Comparison of ENCODE assay signal across 15 cellular contexts in genomic region chr18:2716394-2717326, GRCh38.
DNase-seq lines count a peak whose midpoint lies in the region; ATAC-seq, FAIRE-seq and TF ChIP-seq lines count a peak whose summit lies in the region.
"Had no signal": no experiment of that assay in that cellular context is flagged by ENCODE, and none has a peak within 500 bp of the region (broad histone marks: within the 10 kb centered on the region; RNA-seq: fewer than 3 reads in every experiment).

No MANE protein-coding gene starts in this region.

- H3K9me3 ChIP-seq in HCT116 (ENCODE audit: control insufficient read depth in 1 of 2, insufficient read depth in 1 of 2, low read depth in 1 of 2, low read length in 2 of 2) (no peaks in the 10 kb centered on the region), heart right ventricle (no peaks in the 10 kb centered on the region)
- H3K9me3 ChIP-seq: thoracic aorta had no signal

- POLR2A ChIA-PET in HCT116 (lab: Charles Lee): no interaction called here

- peaks cover 11 to 21% of the 10 kb centered on the region in 2 experiments; a peak in 3 of 4 replicates for H3K36me3 ChIP-seq in HCT116 (ENCODE audit: control insufficient read depth in 1 of 2, insufficient read depth in 2 of 2, low read length in 2 of 2)
- peaks cover 0 to 99% (median 20%) of the 10 kb centered on the region in 9 donors for H3K36me3 ChIP-seq in heart right ventricle

- peaks cover 77% of the 10 kb centered on the region for H3K79me2 ChIP-seq in HCT116 (ENCODE audit: insufficient read depth, low read length)

- no peak for TF ChIP-seq CTCF in HCT116 (IDR thresholded peaks at IDR 0.05 in 2 of 3, conservative IDR thresholded peaks at IDR 0.05 in 1 of 3; ENCODE audit: borderline replicate concordance in 1 of 3, insufficient read depth in 1 of 3, low read depth in 2 of 3, low read length in 2 of 3)
- no peak for TF ChIP-seq CTCF in heart right ventricle (IDR thresholded peaks at IDR 0.05)

- H3K9me2 ChIP-seq in HCT116 (ENCODE audit: insufficient read depth): no peaks in the 10 kb centered on the region

- H2AFZ ChIP-seq in HCT116 (ENCODE audit: low read depth, low read length, poor library complexity, severe bottlenecking): no peak overlapping the region

- H3K9me3 Mint-ChIP-seq in activated naive CD4-positive, alpha-beta T cell treated with anti-CD3 and anti-CD28 coated beads, Interleukin-2, amount 50 U/mL, for 72 hours: no peaks in the 10 kb centered on the region

- CTCF ChIA-PET in HCT116 (lab: Charles Lee): no interaction called here

- intact Hi-C loops in HCT116 (cut with micrococcal nuclease) (no loop called here), heart right ventricle (cut with DNase I) (no loop called here), sciatic nerve (cut with DNase I) (no loop called here)

- ATAC-seq in HCT116 (peak; percentile 20; the same call in 1 of the 2 replicates), heart right ventricle (peak; percentile 84 to 95 (median 90)), sciatic nerve (peak; percentile 26), GM19395 (IDR thresholded peaks at IDR 0.05; ENCODE audit: unreplicated experiment) (no peak)
- peak in 1 of 2 donors; percentile 33 for ATAC-seq in activated naive CD4-positive, alpha-beta T cell treated with anti-CD3 and anti-CD28 coated beads, Interleukin-2, amount 50 U/mL, for 72 hours
- ATAC-seq: foreskin keratinocyte, K562 had no signal

- WGBS in heart right ventricle, 2 donors: 55 to 66% methylated on average over 6 of the region's 6 CpGs

- FAIRE-seq in GM12892 (lab: Jason Lieb, UNC): no peak
- FAIRE-seq: islet of Langerhans, K562 had no signal

- H3K4me3 ChIP-seq in HCT116 (replicated peaks in 1 of 2; ENCODE audit: low read depth in 1 of 2, low read length in 2 of 2) (no peak overlapping the region), heart right ventricle (no peak overlapping the region)
- H3K4me3 ChIP-seq: K562, thoracic aorta had no signal

- TF ChIP-seq RAD21 in HCT116 (IDR thresholded peaks at IDR 0.05; ENCODE audit: low read depth): no peak

- DNase-seq in HCT116 (ENCODE audit: low read depth, low spot score) (no peak), heart right ventricle (peak; percentile 33), sciatic nerve (ENCODE audit: low spot score) (no peak), GM12892 (ENCODE audit: insufficient read length) (no peak), GM03348 (ENCODE audit: low spot score) (no peak)
- no peak for DNase-seq in activated naive CD4-positive, alpha-beta T cell treated with anti-CD3 and anti-CD28 coated beads, Interleukin-2, amount 50 U/mL, for 72 hours (ENCODE audit: low spot score in 2 of 2)
- DNase-seq: COR-L47, foreskin keratinocyte, NCI-H1694 treated with DMSO at 0.1 percent for 48 hours, NCI-H524 treated with DMSO at 0.1 percent for 48 hours, T1000 had no signal

- H3K36me3 Mint-ChIP-seq in activated naive CD4-positive, alpha-beta T cell treated with anti-CD3 and anti-CD28 coated beads, Interleukin-2, amount 50 U/mL, for 72 hours: peaks cover 32 to 70% of the 10 kb centered on the region in 2 donors

- RAD21 ChIA-PET in HCT116 (lab: Charles Lee; ENCODE audit: low non-redundant PET in 1 of 2, low total read pairs in 2 of 2, uncharacterized antibody in 2 of 2, unreplicated experiment in 2 of 2): no interaction called here

- BruUV-seq in HCT116 (replicated peaks; lab: Mats Ljungman, UMichigan): no TSS peak

- H3K9ac ChIP-seq in HCT116 (ENCODE audit: low read length): no peak overlapping the region

- H3K27me3 ChIP-seq in HCT116 (ENCODE audit: insufficient read depth, low read length) (no peaks in the 10 kb centered on the region), heart right ventricle (no peaks in the 10 kb centered on the region)
- H3K27me3 ChIP-seq: foreskin keratinocyte had no signal

- peak overlapping the region; percentile 22 to 83 for H3K27ac Mint-ChIP-seq in activated naive CD4-positive, alpha-beta T cell treated with anti-CD3 and anti-CD28 coated beads, Interleukin-2, amount 50 U/mL, for 72 hours

- TF ChIP-seq POLR2A in HCT116 (IDR thresholded peaks at IDR 0.05; ENCODE audit: borderline replicate concordance, extremely low read depth, insufficient read depth, insufficient read length) (no peak), GM12892 (IDR thresholded peaks at IDR 0.05; ENCODE audit: low read depth, low read length) (no peak)

- no peak overlapping the region for H3K27ac ChIP-seq in HCT116 (ENCODE audit: low read depth, low read length)
- H3K27ac ChIP-seq in heart right ventricle: peak overlapping the region in 9 of 10 donors; percentile 13 to 66 (median 42)
- H3K27ac ChIP-seq: foreskin keratinocyte, thoracic aorta had no signal

- H4K20me1 ChIP-seq in HCT116 (ENCODE audit: insufficient read depth): 0 out of 2 replicates have a peak, but pooled peaks cover 6% of the 10 kb centered on the region

- no peak overlapping the region for H3K4me2 ChIP-seq in HCT116 (ENCODE audit: low read length)

- H3K4me1 ChIP-seq in HCT116 (ENCODE audit: control insufficient read depth in 1 of 2, insufficient read depth in 2 of 2, low read length in 2 of 2) (no peaks in the 10 kb centered on the region), heart right ventricle (peaks cover 0 to 23% (median 16%) of the 10 kb centered on the region in 9 donors)
- H3K4me1 ChIP-seq: foreskin keratinocyte had no signal

TF ChIP-seq in HCT116, 20 proteins besides CTCF, POLR2A, EP300 and RAD21:
- TF ChIP-seq TCF7L2 (IDR thresholded peaks at IDR 0.05; ENCODE audit: borderline replicate concordance, extremely low read depth, insufficient read depth, insufficient read length) (no peak), CBX3 (IDR thresholded peaks at IDR 0.05; ENCODE audit: low read depth) (no peak), YY1 (IDR thresholded peaks at IDR 0.05; ENCODE audit: extremely low read depth, insufficient replicate concordance, low read depth, low read length) (no peak), EZH2phosphoT487 (IDR thresholded peaks at IDR 0.05; ENCODE audit: borderline replicate concordance) (no peak), REST (IDR thresholded peaks at IDR 0.05; ENCODE audit: low read depth) (no peak), ZBTB33 (IDR thresholded peaks at IDR 0.05; ENCODE audit: extremely low read depth, insufficient replicate concordance, low read length) (no peak), CEBPB (IDR thresholded peaks at IDR 0.05; ENCODE audit: low read depth) (no peak), EGR1 (IDR thresholded peaks at IDR 0.05; ENCODE audit: low read depth) (no peak), EZH2 (IDR thresholded peaks at IDR 0.05) (no peak), SP1 (IDR thresholded peaks at IDR 0.05; ENCODE audit: low read depth) (no peak), MAX (IDR thresholded peaks at IDR 0.05) (no peak)

Comparison
In these comparisons a context has a peak if more than half of its experiments do, and no peak if none do; other contexts are left out.
1. DNase-seq: peak in heart right ventricle (2 of 2); none in HCT116 (single experiment), activated naive CD4-positive, alpha-beta T cell treated with anti-CD3 and anti-CD28 coated beads, Interleukin-2, amount 50 U/mL, for 72 hours (0 of 2), sciatic nerve (single experiment), GM12892 (single experiment) and GM03348 (single experiment).